ENCODE assay signal across 16 cellular contexts in the genomic region with DNA sequence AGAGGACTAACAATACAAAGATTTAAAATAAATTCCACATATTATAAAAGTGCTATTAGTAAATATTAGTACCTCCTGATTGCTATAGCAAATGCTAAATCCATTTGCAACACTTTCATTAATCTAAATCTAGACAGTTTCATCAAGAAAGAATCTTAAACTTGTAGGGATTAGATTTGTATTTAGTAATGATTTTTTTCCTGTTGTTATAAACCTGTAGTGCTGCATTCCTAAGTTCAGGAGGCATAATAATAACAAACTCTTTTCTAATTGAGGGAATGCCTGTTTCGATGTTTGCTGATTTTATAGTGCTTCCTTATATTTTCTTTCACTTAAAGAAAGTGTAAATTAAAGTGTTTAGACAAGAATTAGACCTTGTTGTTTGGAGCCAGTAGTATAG.
DNase-seq lines count a peak whose midpoint lies in the region; ATAC-seq, FAIRE-seq and TF ChIP-seq lines count a peak whose summit lies in the region.
"Had no signal": no experiment of that assay in that cellular context is flagged by ENCODE, and none has a peak within 500 bp of the region (broad histone marks: within the 10 kb centered on the region; RNA-seq: fewer than 3 reads in every experiment).

No MANE protein-coding gene starts in this region.

- H3K9me3 ChIP-seq in prostate gland = no peaks in the 10 kb centered on the region
- H3K9me3 ChIP-seq in mucosa of descending colon = no peaks in the 10 kb centered on the region
- H3K9me3 ChIP-seq: A549 had no signal

- H4K20me1 ChIP-seq in GM23338 (replicated peaks; ENCODE audit: insufficient read depth) = no peaks in the 10 kb centered on the region

- H3K4me3 ChIP-seq in GM23338 (no peak overlapping the region), prostate gland (no peak overlapping the region), mucosa of descending colon (no peak overlapping the region)
- H3K4me3 ChIP-seq: A549 had no signal

- peak overlapping the region; percentile 74 for H3K27ac Mint-ChIP-seq in GM23338
- H3K27ac Mint-ChIP-seq: CD4-positive, alpha-beta T cell had no signal

- H3K4me3 Mint-ChIP-seq in GM23338 = peak overlapping the region; percentile 20; the same call in 1 of the 3 replicates
- H3K4me3 Mint-ChIP-seq: CD4-positive, alpha-beta T cell had no signal

- H3F3A ChIP-seq in GM23338 (replicated peaks; ENCODE audit: low read depth) = no peaks in the 10 kb centered on the region

- no peak overlapping the region for H3K27ac ChIP-seq in GM23338 (ENCODE audit: low read depth)
- no peak overlapping the region for H3K27ac ChIP-seq in RWPE1
- H3K27ac ChIP-seq in prostate gland = peak overlapping the region; percentile 35 to 38
- H3K27ac ChIP-seq: A549 had no signal

- H3K36me3 ChIP-seq in GM23338 (ENCODE audit: insufficient read depth) (no peaks in the 10 kb centered on the region), prostate gland (no peaks in the 10 kb centered on the region), mucosa of descending colon (ENCODE audit: low read depth) (no peaks in the 10 kb centered on the region)

- 53% methylated on average over 1 of the region's 1 CpG for WGBS in prostate gland

- peak overlapping the region; percentile 10; the same call in 1 of the 2 replicates for H3K4me2 ChIP-seq in GM23338
- H3K4me2 ChIP-seq: A549 had no signal

- H3K27me3 ChIP-seq in GM23338 (ENCODE audit: insufficient read depth) (no peaks in the 10 kb centered on the region), prostate gland (replicated peaks; ENCODE audit: insufficient read depth) (no peaks in the 10 kb centered on the region)

- H3K27me3 Mint-ChIP-seq in GM23338 (ENCODE audit: insufficient read depth, low read depth, poor library complexity) = peaks cover 4% of the 10 kb centered on the region
- H3K27me3 Mint-ChIP-seq: CD4-positive, alpha-beta T cell had no signal

- H3K4me1 ChIP-seq in GM23338 (ENCODE audit: insufficient read depth) = peaks cover 16% of the 10 kb centered on the region
- H3K4me1 ChIP-seq in prostate gland (replicated peaks) = no peaks in the 10 kb centered on the region
- H3K4me1 ChIP-seq in mucosa of descending colon (ENCODE audit: low read depth) = peaks cover 3% of the 10 kb centered on the region
- H3K4me1 ChIP-seq: A549 had no signal

- FAIRE-seq in D721Med (lab: Jason Lieb, UNC) = no peak
- FAIRE-seq: A549, H54 had no signal

- no peaks in the 10 kb centered on the region for H3K79me2 ChIP-seq in GM23338 (replicated peaks; ENCODE audit: insufficient read depth)

- POLR2A ChIA-PET in RWPE1 (lab: Yijun Ruan, JAX; ENCODE audit: low non-redundant PET) = no interaction called here

- ATAC-seq in GM23338 (no peak), esophagus mucosa (peak; percentile 77), mucosa of descending colon (no peak), HG03097 (IDR thresholded peaks at IDR 0.05; ENCODE audit: low FRiP score, unreplicated experiment) (no peak)
- ATAC-seq: A549 had no signal

- H3K4me1 Mint-ChIP-seq in GM23338 = peaks cover 16% of the 10 kb centered on the region

- no peak for TF ChIP-seq POLR2A in prostate gland (IDR thresholded peaks at IDR 0.05)

- intact Hi-C loops in prostate gland (cut with DNase I) (no loop called here), mucosa of descending colon (cut with DNase I, micrococcal nuclease) (no loop called here)

- DNase-seq in GM23338 (ENCODE audit: low spot score) (peak; percentile 16), RWPE1 (ENCODE audit: low spot score) (peak; percentile 4), prostate gland (ENCODE audit: low spot score) (no peak), mucosa of descending colon (no peak), D721Med (ENCODE audit: insufficient read length, low spot score) (no peak)
- no peak for DNase-seq in activated naive CD4-positive, alpha-beta T cell treated with anti-CD3 and anti-CD28 coated beads, Interleukin-2, amount 50 U/mL, for 16 hours
- DNase-seq: CD4-positive, alpha-beta T cell; DMS79; NCI-H1417; NCI-H187 treated with DMSO at 0.1 percent for 48 hours; NCI-H226; NCI-H524 had no signal

- CTCF ChIA-PET in RWPE1 (lab: Yijun Ruan, JAX) = no interaction called here

- H3K9me3 Mint-ChIP-seq in GM23338 = peaks cover 3% of the 10 kb centered on the region; the same call in 2 of the 3 replicates

- no peak for TF ChIP-seq CTCF in GM23338 (conservative IDR thresholded peaks at IDR 0.05; ENCODE audit: low read depth in 2 of 2)
- no peak for TF ChIP-seq CTCF in RWPE1 (conservative IDR thresholded peaks at IDR 0.05; ENCODE audit: low read depth)
- no peak for TF ChIP-seq CTCF in prostate gland (IDR thresholded peaks at IDR 0.05)
- no peak for TF ChIP-seq CTCF in mucosa of descending colon (IDR thresholded peaks at IDR 0.05)
- TF ChIP-seq CTCF in D721Med (IDR thresholded peaks at IDR 0.05; ENCODE audit: insufficient read depth, missing control alignments) = no peak

- H3K9me2 ChIP-seq in GM23338 (ENCODE audit: insufficient read depth) = no peaks in the 10 kb centered on the region

- H3K36me3 Mint-ChIP-seq in GM23338 (ENCODE audit: low read depth) = peaks cover 8% of the 10 kb centered on the region

- no peak overlapping the region for H2AFZ ChIP-seq in GM23338

TF ChIP-seq in GM23338, 12 proteins besides CTCF, POLR2A, EP300 and RAD21:
- no peak for TF ChIP-seq EZH2 (IDR thresholded peaks at IDR 0.05; ENCODE audit: low read depth, unreplicated experiment)

Comparison
In these comparisons a context has a peak if more than half of its experiments do, and no peak if none do; other contexts are left out.
1. DNase-seq: peak in GM23338 (single experiment) and RWPE1 (single experiment); none in prostate gland (single experiment), mucosa of descending colon (0 of 3), activated naive CD4-positive, alpha-beta T cell treated with anti-CD3 and anti-CD28 coated beads, Interleukin-2, amount 50 U/mL, for 16 hours (single experiment) and D721Med (single experiment).
2. H3K27ac ChIP-seq: peak in prostate gland (2 of 2); none in GM23338 (single experiment) and RWPE1 (single experiment).